ENCODE assay signal across 14 cellular contexts in the genomic region with DNA sequence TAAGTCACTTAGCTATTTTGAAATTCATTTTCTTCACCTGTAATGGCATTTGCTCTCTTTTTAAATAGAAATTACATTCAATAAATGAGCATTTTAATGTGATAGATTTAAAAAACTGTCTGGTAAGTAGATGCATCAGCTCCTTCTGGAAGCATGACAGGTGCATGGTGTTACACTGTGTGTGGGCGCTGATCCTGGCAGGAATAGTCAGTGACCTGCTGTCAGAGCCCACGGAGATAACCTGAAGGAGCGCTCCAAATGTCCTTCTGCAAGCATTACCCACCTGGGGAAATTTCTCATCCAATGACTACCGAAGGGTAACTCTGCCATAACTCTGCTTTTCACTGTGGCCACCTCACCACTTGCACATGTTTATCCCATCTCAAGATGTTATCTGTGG.
DNase-seq lines count a peak whose midpoint lies in the region; ATAC-seq and TF ChIP-seq lines count a peak whose summit lies in the region.
"Had no signal": no experiment of that assay in that cellular context is flagged by ENCODE, and none has a peak within 500 bp of the region (broad histone marks: within the 10 kb centered on the region; RNA-seq: fewer than 3 reads in every experiment).

No MANE protein-coding gene starts in this region.

- H3K4me1 Mint-ChIP-seq in brain = peaks cover 61% of the 10 kb centered on the region
- H3K4me1 Mint-ChIP-seq: B cell had no signal

- H3K27me3 Mint-ChIP-seq in brain = no peaks in the 10 kb centered on the region
- H3K27me3 Mint-ChIP-seq: B cell had no signal

- H3K27ac Mint-ChIP-seq in brain = peak overlapping the region in 3 of 5 experiments; percentile 54 to 82 (median 63)
- H3K27ac Mint-ChIP-seq: B cell had no signal

- H3K36me3 Mint-ChIP-seq in brain = no peaks in the 10 kb centered on the region

- H3K9me3 ChIP-seq in gastroesophageal sphincter = no peaks in the 10 kb centered on the region

- H3K36me3 ChIP-seq in gastroesophageal sphincter = no peaks in the 10 kb centered on the region
- H3K36me3 ChIP-seq in H7 (replicated peaks; ENCODE audit: control insufficient read depth, insufficient read depth, low read length) = no peaks in the 10 kb centered on the region

- H3K4me3 ChIP-seq in gastroesophageal sphincter (no peak overlapping the region), H7 (ENCODE audit: insufficient read depth, low read depth, low read length) (no peak overlapping the region)

- 67 to 86% methylated on average over 1 to 3 of the region's 4 CpGs for WGBS in gastroesophageal sphincter (ENCODE audit: low coverage in 1 of 2), 2 donors

- DNase-seq in NCI-H2227 (lab: John Stamatoyannopoulos, UW; ENCODE audit: unreplicated experiment) = peak; percentile 14
- DNase-seq in NCI-H2227 treated with DMSO at 0.1 percent for 48 hours (lab: John Stamatoyannopoulos, UW) = no peak
- DNase-seq in left ventricle myocardium superior = no peak
- no peak for DNase-seq in H7
- DNase-seq in NCI-H1417 treated with DMSO at 0.1 percent for 48 hours (lab: John Stamatoyannopoulos, UW) = no peak
- DNase-seq: DMS53, EL, IMR-90, NCI-H2029 treated with DMSO at 0.1 percent for 48 hours had no signal

- TF ChIP-seq CTCF in brain (conservative IDR thresholded peaks at IDR 0.05) (no peak), gastroesophageal sphincter (IDR thresholded peaks at IDR 0.05) (no peak)

- ATAC-seq in left ventricle myocardium superior (peak; percentile 55), gastroesophageal sphincter (no peak), HG03045 (IDR thresholded peaks at IDR 0.05; ENCODE audit: unreplicated experiment) (no peak)
- ATAC-seq: Panc1 had no signal

- H3K9me3 Mint-ChIP-seq in brain = no peaks in the 10 kb centered on the region

- intact Hi-C loops in left ventricle myocardium superior (cut with micrococcal nuclease) = no loop called here

- H3K27ac ChIP-seq in gastroesophageal sphincter = no peak overlapping the region

- no peak for TF ChIP-seq POLR2A in gastroesophageal sphincter (IDR thresholded peaks at IDR 0.05)

- no peak overlapping the region for H3K4me3 Mint-ChIP-seq in brain
- H3K4me3 Mint-ChIP-seq: B cell had no signal

- no peaks in the 10 kb centered on the region for H3K27me3 ChIP-seq in gastroesophageal sphincter
- H3K27me3 ChIP-seq in H7 (ENCODE audit: control insufficient read depth, insufficient read depth, low read length) = no peaks in the 10 kb centered on the region

- TF ChIP-seq EP300 in gastroesophageal sphincter (IDR thresholded peaks at IDR 0.05) = no peak

- no peaks in the 10 kb centered on the region for H3K4me1 ChIP-seq in gastroesophageal sphincter
